In genomic region chr19:32201211-32201610, GRCh38 we compare ENCODE assay signal across 14 cellular contexts.
"Had no signal": no experiment of that assay in that cellular context is flagged by ENCODE, and none has a peak within 500 bp of the region (broad histone marks: within the 10 kb centered on the region; RNA-seq: fewer than 3 reads in every experiment).

No MANE protein-coding gene starts in this region.

- H3K27ac ChIP-seq: colonic mucosa, hepatocyte, right atrium auricular region, sigmoid colon, skin epidermis had no signal

- H3K4me3 Mint-ChIP-seq: endodermal cell, nephron had no signal

- H3K4me1 Mint-ChIP-seq: endodermal cell, nephron had no signal

- H3K4me3 ChIP-seq: colonic mucosa, hepatocyte, mucosa of descending colon, right atrium auricular region, sigmoid colon, skin epidermis had no signal

- H2AFZ ChIP-seq: hepatocyte had no signal

- H3K4me1 ChIP-seq: colonic mucosa, right atrium auricular region, sigmoid colon had no signal

- H3K9me3 Mint-ChIP-seq: nephron had no signal

- H3K36me3 ChIP-seq: colonic mucosa, right atrium auricular region, sigmoid colon had no signal

- H3K27me3 ChIP-seq: colonic mucosa, hepatocyte, right atrium auricular region, sigmoid colon had no signal

- ATAC-seq: left colon, mucosa of descending colon had no signal

- H3K27ac Mint-ChIP-seq: endodermal cell, nephron had no signal

- H3K9me3 ChIP-seq: colonic mucosa, mucosa of descending colon, right atrium auricular region, sigmoid colon had no signal

- DNase-seq: colonic mucosa; endodermal cell; erythroblast; left colon; mammary epithelial cell; mucosa of descending colon; sigmoid colon; stimulated activated CD4-positive, alpha-beta T cell treated with anti-CD3 and anti-CD28 coated beads, Interleukin-12 subunit alpha, Interleukin-12 subunit beta, amount 100 ng/mL, for 4 hours; stimulated activated naive CD4-positive, alpha-beta T cell; trophoblast cell had no signal

- H3K4me2 ChIP-seq: hepatocyte had no signal
